Comparison of ENCODE assay signal across 7 cellular contexts in the genomic region with DNA sequence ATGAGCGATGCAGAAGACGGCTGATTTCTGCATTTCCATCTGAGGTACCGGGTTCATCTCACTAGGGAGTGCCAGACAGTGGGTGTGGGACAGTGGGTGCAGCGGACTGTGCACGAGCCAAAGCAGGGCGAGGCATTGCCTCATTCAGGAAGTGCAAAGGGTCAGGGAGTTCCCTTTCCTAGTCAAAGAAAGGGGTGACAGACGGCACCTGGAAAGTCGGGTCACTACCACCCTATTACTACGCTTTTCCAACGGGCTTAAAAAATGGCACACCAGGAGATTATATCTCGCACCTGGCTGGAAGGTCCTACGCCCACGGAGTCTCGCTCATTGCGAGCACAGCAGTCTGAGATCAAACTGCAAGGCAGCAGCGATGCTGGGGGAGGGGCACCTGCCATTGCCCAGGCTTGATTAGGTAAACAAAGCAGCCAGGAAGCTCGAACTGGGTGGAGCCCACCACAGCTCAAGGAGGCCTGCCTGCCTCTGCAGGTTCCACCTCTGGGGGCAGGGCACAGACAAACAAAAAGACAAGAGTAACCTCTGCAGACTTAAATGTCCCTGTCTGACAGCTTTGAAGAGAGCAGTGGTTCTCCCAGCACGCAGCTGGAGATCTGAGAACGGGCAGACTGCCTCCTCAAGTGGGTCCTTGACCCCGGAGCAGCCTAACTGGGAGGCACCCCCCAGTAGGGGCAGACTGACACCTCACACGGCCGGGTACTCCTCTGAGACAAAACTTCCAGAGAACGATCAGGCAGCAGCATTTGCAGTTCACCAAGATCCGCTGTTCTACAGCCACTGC. TPM values are rescaled to one million over a fixed set of nuclear protein-coding genes. Genes with fewer than 3 reads are reported as not detected.
DNase-seq lines count a peak whose midpoint lies in the region; ATAC-seq and TF ChIP-seq lines count a peak whose summit lies in the region.
"Not testable (repeated sequence)": the region's sequence is repeated elsewhere in the genome, so short reads cannot be mapped to it uniquely, and the experiment has no call there.

No MANE protein-coding gene starts in this region.

- DNase-seq in CD4-positive, CD25-positive, alpha-beta regulatory T cell, result peak in 2 of 3 donors; percentile 1 to 15
- DNase-seq in HT-29 (ENCODE audit: low spot score), result peak; percentile 77
- DNase-seq in NCI-H460 (ENCODE audit: extremely low read depth, low read depth), result peak; percentile 13
- peak; percentile 32 for DNase-seq in SKM-1 (lab: John Stamatoyannopoulos, UW; ENCODE audit: unreplicated experiment)
- DNase-seq in activated CD4-positive, alpha-beta T cell treated with anti-CD3 and anti-CD28 coated beads, Interleukin-2, amount 50 U/mL, for 1 hour, result peak; percentile 6
- DNase-seq in central memory CD4-positive, alpha-beta T cell, result peak; percentile 0
- DNase-seq in mucosa of descending colon, result peak; percentile 24 to 47 (median 47)

- peak overlapping the region in 2 of 4 donors; percentile 15 to 21 for H3K4me3 Mint-ChIP-seq in CD4-positive, CD25-positive, alpha-beta regulatory T cell

- intact Hi-C loops in mucosa of descending colon (cut with DNase I, micrococcal nuclease), result not testable (repeated sequence)

- peaks cover 0 to 11% (median 2%) of the 10 kb centered on the region in 4 donors for H3K4me1 Mint-ChIP-seq in CD4-positive, CD25-positive, alpha-beta regulatory T cell

- H3K27me3 Mint-ChIP-seq in CD4-positive, CD25-positive, alpha-beta regulatory T cell, result not testable (repeated sequence)

- not testable (repeated sequence) for H3K36me3 Mint-ChIP-seq in CD4-positive, CD25-positive, alpha-beta regulatory T cell

- H3K36me3 ChIP-seq in CD4-positive, CD25-positive, alpha-beta regulatory T cell (ENCODE audit: control insufficient read depth, insufficient read depth, low read length); mucosa of descending colon (ENCODE audit: low read depth): not testable (repeated sequence)

- TF ChIP-seq CTCF in mucosa of descending colon (IDR thresholded peaks at IDR 0.05), result not testable (repeated sequence)

- not testable (repeated sequence) for H3K9me3 ChIP-seq in CD4-positive, CD25-positive, alpha-beta regulatory T cell (ENCODE audit: control insufficient read depth in 2 of 2, low read length in 2 of 2); mucosa of descending colon

- not testable (repeated sequence) for H3K4me3 ChIP-seq in CD4-positive, CD25-positive, alpha-beta regulatory T cell (ENCODE audit: low read depth, low read length); mucosa of descending colon

- H3K27ac Mint-ChIP-seq in CD4-positive, CD25-positive, alpha-beta regulatory T cell, result not testable (repeated sequence)

- H3K4me1 ChIP-seq in CD4-positive, CD25-positive, alpha-beta regulatory T cell (ENCODE audit: control insufficient read depth, insufficient read depth, low read length, poor library complexity, severe bottlenecking); mucosa of descending colon (ENCODE audit: low read depth): not testable (repeated sequence)

- H3K27me3 ChIP-seq in CD4-positive, CD25-positive, alpha-beta regulatory T cell (ENCODE audit: control insufficient read depth, insufficient read depth, low read length), result not testable (repeated sequence)

- not testable (repeated sequence) for H3K9me3 Mint-ChIP-seq in CD4-positive, CD25-positive, alpha-beta regulatory T cell

- not testable (repeated sequence) for ATAC-seq in CD4-positive, CD25-positive, alpha-beta regulatory T cell (ENCODE audit: low read depth in 2 of 2); mucosa of descending colon

- H3K27ac ChIP-seq in CD4-positive, CD25-positive, alpha-beta regulatory T cell (ENCODE audit: insufficient read depth, low read length, poor library complexity, severe bottlenecking), result not testable (repeated sequence)

RNA-seq across cellular contexts. Expression of gene ZNF33B, which starts 27.0 kb away (rescaled TPM):
- total RNA-seq in CD4-positive, CD25-positive, alpha-beta regulatory T cell, result 23.5 TPM
- 10 to 100 TPM in 1 of 4 donors, 1 to 10 TPM in 3; 7.1 to 10.0 (median 9.0) TPM for polyA plus RNA-seq in CD4-positive, CD25-positive, alpha-beta regulatory T cell
- total RNA-seq in HT-29 (2014; rRNA removed; shearing (Covaris generic)), result 5.8 and 8.3 TPM in 2 replicates
- total RNA-seq in NCI-H460 (2014; rRNA removed; shearing (Covaris generic)), result 7.1 and 11.4 TPM in 2 replicates
- 14.7 and 16.7 TPM in 2 replicates for polyA plus RNA-seq in NCI-H460 (2014; cell fraction: nucleus; rRNA removed)
- total RNA-seq in mucosa of descending colon, result 10 to 100 TPM; 22.2 to 36.7 (median 28.2) TPM

Comparison
In these comparisons a context has a peak if more than half of its experiments do, and no peak if none do; other contexts are left out.
1. DNase-seq: peak in every context shown above with its lines; median percentile 77 in HT-29; 47 in mucosa of descending colon; 32 in SKM-1; 13 in NCI-H460; 8 in CD4-positive, CD25-positive, alpha-beta regulatory T cell; 6 in activated CD4-positive, alpha-beta T cell treated with anti-CD3 and anti-CD28 coated beads, Interleukin-2, amount 50 U/mL, for 1 hour; 0 in central memory CD4-positive, alpha-beta T cell.